Comparison of ENCODE assay signal across 8 cellular contexts in the genomic region with DNA sequence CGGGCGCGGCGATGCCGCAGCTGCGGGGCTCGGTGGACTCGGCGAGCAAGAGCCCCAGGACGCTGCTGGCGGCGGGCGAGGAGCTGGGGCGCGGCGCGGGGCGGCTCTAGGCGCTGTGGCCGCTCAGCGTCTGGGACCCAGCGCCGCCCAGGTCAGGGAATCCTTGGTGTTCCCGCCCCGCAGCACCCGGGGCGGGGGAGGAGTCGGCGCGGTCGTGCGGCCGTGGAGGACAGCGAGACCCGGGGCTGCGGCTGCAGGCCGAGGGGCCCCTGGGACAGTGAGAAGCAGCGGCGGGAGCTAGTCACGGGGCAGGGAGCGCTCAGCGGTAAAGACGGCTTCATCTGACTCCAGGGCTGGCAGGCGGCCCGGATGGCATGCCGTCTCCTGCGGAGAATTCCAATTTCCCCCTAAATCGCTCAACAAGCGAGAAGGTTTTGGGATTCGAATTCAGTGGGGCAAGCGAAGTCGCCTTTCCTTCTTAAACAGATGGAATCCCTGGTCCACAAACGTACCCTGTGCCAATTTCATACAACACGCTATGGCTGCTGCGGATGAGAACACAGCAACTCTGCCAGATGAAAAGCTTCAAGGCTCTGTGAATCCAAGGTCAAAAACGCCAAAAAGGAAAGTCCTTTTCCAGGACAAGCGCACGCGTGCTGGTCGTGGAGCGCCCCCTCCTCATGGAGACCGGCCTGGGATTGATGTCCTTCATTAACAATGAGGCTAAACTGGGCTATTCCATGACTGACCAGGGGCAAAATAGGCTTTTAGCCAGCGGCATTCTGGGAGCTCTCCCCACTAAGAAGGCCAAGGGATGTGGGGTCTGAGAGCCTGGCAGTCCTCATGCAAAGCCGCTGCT. TPM values are rescaled to one million over a fixed set of nuclear protein-coding genes. Genes with fewer than 3 reads are reported as not detected.
DNase-seq lines count a peak whose midpoint lies in the region; ATAC-seq lines count a peak whose summit lies in the region.

No MANE protein-coding gene starts in this region.

- peak; percentile 10 for DNase-seq in NCI-H1694 (lab: John Stamatoyannopoulos, UW)
- peak in 49 of 56 donors; percentile 0 to 63 (median 27) for DNase-seq in amygdala (lab: John Stamatoyannopoulos, UW)
- peak; percentile 76 for DNase-seq in cardiac septum (ENCODE audit: low spot score)
- peak in 47 of 56 donors; percentile 2 to 63 (median 25) for DNase-seq in nucleus accumbens (lab: John Stamatoyannopoulos, UW)

- intact Hi-C loops in cardiac septum (cut with DNase I), result no loop called here

- H3K4me1 ChIP-seq in ES-I3 (ENCODE audit: insufficient read depth, low read length), result peaks cover 3% of the 10 kb centered on the region; the same call in 1 of the 2 replicates

- H3K9ac ChIP-seq in ES-I3 (ENCODE audit: low read depth, low read length), result peak overlapping the region; percentile 50

- ATAC-seq in HG03460 (IDR thresholded peaks at IDR 0.05; ENCODE audit: unreplicated experiment) (no peak), GM21737 (IDR thresholded peaks at IDR 0.05; ENCODE audit: unreplicated experiment) (no peak)
- ATAC-seq in activated CD4-positive, CD25-positive, alpha-beta regulatory T cell treated with anti-CD3 and anti-CD28 coated beads, Interleukin-2, amount 50 U/mL, for 24 hours, result no peak

- no peaks in the 10 kb centered on the region for H3K9me3 ChIP-seq in ES-I3 (ENCODE audit: control insufficient read depth, insufficient read depth, low read length)

- H3K36me3 ChIP-seq in ES-I3 (ENCODE audit: insufficient read depth, low read length), result no peaks in the 10 kb centered on the region

RNA-seq across cellular contexts. Expression of a gene that starts 4.2 kb away (rescaled TPM):
- total RNA-seq in cardiac septum, result 0.16 TPM

RNA-seq across cellular contexts. Expression of a gene that starts 17.3 kb away (rescaled TPM):
- 3.7 TPM for total RNA-seq in cardiac septum

RNA-seq across cellular contexts. Expression of a gene that starts 31.5 kb away (rescaled TPM):
- 14.2 TPM for total RNA-seq in cardiac septum

RNA-seq across cellular contexts. Expression of a gene that starts 44.5 kb away (rescaled TPM):
- 6.0 TPM for total RNA-seq in cardiac septum

RNA-seq across cellular contexts. Expression of a gene that starts 50.5 kb away (rescaled TPM):
- total RNA-seq in cardiac septum, result 16.5 TPM

Comparison
In these comparisons a context has a peak if more than half of its experiments do, and no peak if none do; other contexts are left out.
1. DNase-seq: peak in every context shown above with its lines; median percentile 76 in cardiac septum; 27 in amygdala; 25 in nucleus accumbens; 10 in NCI-H1694.